In genomic region chr17:76336756-76337412, GRCh38 we compare ENCODE assay signal across 18 cellular contexts.
"Had no signal": no experiment of that assay in that cellular context is flagged by ENCODE, and none has a peak within 500 bp of the region (broad histone marks: within the 10 kb centered on the region; RNA-seq: fewer than 3 reads in every experiment).

No MANE protein-coding gene starts in this region.

- ATAC-seq: activated CD8-positive, alpha-beta memory T cell treated with anti-CD3 and anti-CD28 coated beads, Interleukin-2, amount 10 ng/mL, durations not matched to agents 7 days and 5 days; left lobe of liver had no signal

- H3K9me3 ChIP-seq: breast epithelium, tibial nerve, vagina had no signal

- H3K36me3 ChIP-seq: breast epithelium had no signal

- H3K4me3 ChIP-seq: breast epithelium, dorsolateral prefrontal cortex, smooth muscle cell, tibial nerve, vagina had no signal

- H3K9ac ChIP-seq: parathyroid adenoma had no signal

- H3K4me1 ChIP-seq: breast epithelium, parathyroid adenoma, vagina had no signal

- H2AFZ ChIP-seq: parathyroid adenoma had no signal

- H3K27ac ChIP-seq: breast epithelium, dorsolateral prefrontal cortex, parathyroid adenoma, tibial nerve, vagina had no signal

- FAIRE-seq: frontal cortex had no signal

- H3K4me2 ChIP-seq: smooth muscle cell had no signal

- H3K36me3 Mint-ChIP-seq: activated naive CD8-positive, alpha-beta T cell treated with anti-CD3 and anti-CD28 coated beads for 36 hours had no signal

- H3K27ac Mint-ChIP-seq: activated CD8-positive, alpha-beta memory T cell treated with anti-CD3 and anti-CD28 coated beads, Interleukin-2, amount 10 ng/mL, durations not matched to agents 7 days and 5 days; activated naive CD8-positive, alpha-beta T cell treated with anti-CD3 and anti-CD28 coated beads for 36 hours; memory B cell; nephron progenitor cell; T-helper 2 cell treated with Interferon-gamma antibody and Interleukin-4, amounts not matched to agents 5 μg/mL and 100 μg/mL, for 36 hours had no signal

- H3K4me1 Mint-ChIP-seq: nephron progenitor cell had no signal

- H3K27me3 Mint-ChIP-seq: activated CD8-positive, alpha-beta memory T cell treated with anti-CD3 and anti-CD28 coated beads, Interleukin-2, amount 10 ng/mL, durations not matched to agents 7 days and 5 days; activated naive CD8-positive, alpha-beta T cell treated with anti-CD3 and anti-CD28 coated beads for 36 hours; memory B cell had no signal

- H3K9me3 Mint-ChIP-seq: activated naive CD8-positive, alpha-beta T cell treated with anti-CD3 and anti-CD28 coated beads for 36 hours; memory B cell; nephron progenitor cell; T-helper 2 cell treated with Interferon-gamma antibody and Interleukin-4, amounts not matched to agents 5 μg/mL and 100 μg/mL, for 36 hours had no signal

- H3K4me3 Mint-ChIP-seq: activated CD8-positive, alpha-beta memory T cell treated with anti-CD3 and anti-CD28 coated beads, Interleukin-2, amount 10 ng/mL, durations not matched to agents 7 days and 5 days; activated naive CD8-positive, alpha-beta T cell treated with anti-CD3 and anti-CD28 coated beads for 36 hours; memory B cell; nephron progenitor cell; T-helper 2 cell treated with Interferon-gamma antibody and Interleukin-4, amounts not matched to agents 5 μg/mL and 100 μg/mL, for 36 hours had no signal

- H3K27me3 ChIP-seq: breast epithelium, dorsolateral prefrontal cortex, tibial nerve, vagina had no signal

- DNase-seq: activated CD4-positive, alpha-beta T cell treated with anti-CD3 and anti-CD28 coated beads, Interleukin-2, amount 50 U/mL, for 48 hours; activated CD4-positive, CD25-positive, alpha-beta regulatory T cell treated with anti-CD3 and anti-CD28 coated beads, Interleukin-2, amount 50 U/mL, for 72 hours; activated CD8-positive, alpha-beta memory T cell treated with anti-CD3 and anti-CD28 coated beads, Interleukin-2, amount 10 ng/mL, durations not matched to agents 7 days and 5 days; activated gamma-delta T cell treated with Interleukin-2 at 50 U/mL for 16 hours; activated naive CD8-positive, alpha-beta T cell treated with anti-CD3 and anti-CD28 coated beads for 36 hours; activated T-cell treated with anti-CD3 and anti-CD28 coated beads, Interleukin-2, amount 50 U/mL, for 48 hours; islet precursor cell; nephron progenitor cell had no signal
